In genomic region chr9:82586918-82587356, GRCh38 we compare ENCODE assay signal across 20 cellular contexts.
DNase-seq lines count a peak whose midpoint lies in the region; ATAC-seq, FAIRE-seq and TF ChIP-seq lines count a peak whose summit lies in the region.
"Had no signal": no experiment of that assay in that cellular context is flagged by ENCODE, and none has a peak within 500 bp of the region (broad histone marks: within the 10 kb centered on the region; RNA-seq: fewer than 3 reads in every experiment).

No MANE protein-coding gene starts in this region.

- H3K9me3 ChIP-seq in HepG2 (ENCODE audit: low read length) (no peaks in the 10 kb centered on the region), right lobe of liver (no peaks in the 10 kb centered on the region)
- H3K9me3 ChIP-seq: A549; BLaER1 treated with 17β-estradiol and CSF1 and Interleukin-3, amounts not matched to agents 10 nM and 100 nM; Caco-2 had no signal

- CTCF ChIA-PET in HepG2 (lab: Yijun Ruan, JAX; ENCODE audit: low intra/inter-chr PET ratio, low total read pairs), result no interaction called here

- H3K36me3 ChIP-seq in HepG2 (replicated peaks in 1 of 2; ENCODE audit: control insufficient read depth in 1 of 2, insufficient read depth in 2 of 2, low read length in 2 of 2) (no peaks in the 10 kb centered on the region), right lobe of liver (no peaks in the 10 kb centered on the region)
- H3K36me3 ChIP-seq: BLaER1 treated with 17β-estradiol and CSF1 and Interleukin-3, amounts not matched to agents 10 nM and 100 nM had no signal

- ATAC-seq in HepG2 (peak; percentile 72), right lobe of liver (no peak), left colon (peak; percentile 70)
- ATAC-seq: A549; CD8-positive, alpha-beta T cell had no signal

- peak; percentile 60 for FAIRE-seq in HepG2 (lab: Jason Lieb, UNC)
- FAIRE-seq: A549, D721Med, G401.6, GM12891, GM19239 had no signal

- no TSS peak for BruUV-seq in HepG2 (replicated peaks; lab: Mats Ljungman, UMichigan)

- H3K4me1 ChIP-seq in HepG2 (ENCODE audit: insufficient read depth, low read length) (peaks cover 88% of the 10 kb centered on the region), right lobe of liver (peaks cover 0 to 29% (median 11%) of the 10 kb centered on the region in 4 donors)
- H3K4me1 ChIP-seq: A549; BLaER1 treated with 17β-estradiol and CSF1 and Interleukin-3, amounts not matched to agents 10 nM and 100 nM; Caco-2 had no signal

- TF ChIP-seq RAD21 in HepG2 (CRISPR knock-in tag; IDR thresholded peaks at IDR 0.05), result no peak

- POLR2A ChIA-PET in HepG2 (lab: Yijun Ruan, JAX), result interaction anchor here (1.4 to 4.1 kb wide), 4 partner anchors 11 to 898 kb away, joined by 3 to 25 read pairs (median 16); partner anchors contain the start of gene TLE1

- DNase-seq in HepG2 (ENCODE audit: low spot score) (peak; percentile 91), right lobe of liver (no peak), left colon (no peak), NCI-H524 treated with DMSO at 0.1 percent for 48 hours (lab: John Stamatoyannopoulos, UW) (no peak), NCI-H774 (lab: John Stamatoyannopoulos, UW) (no peak)
- DNase-seq: AML-193; Caco-2; Calu3; CD4-positive, alpha-beta T cell; CD8-positive, alpha-beta T cell; DMS79 treated with DMSO at 0.1 percent for 48 hours; GF-D8 had no signal

- no peak overlapping the region for H2AFZ ChIP-seq in HepG2 (ENCODE audit: low read length)

- TF ChIP-seq EP300 in HepG2 (IDR thresholded peaks at IDR 0.05; ENCODE audit: low read depth in 2 of 2, low read length in 2 of 2), result peak; percentile 46 to 91; a peak in 3 of 4 replicates
- TF ChIP-seq EP300 in HepG2 (CRISPR knock-in tag; IDR thresholded peaks at IDR 0.05; ENCODE audit: borderline replicate concordance), result peak; percentile 67; the same call in 1 of the 2 replicates

- H3K9ac ChIP-seq in HepG2 (ENCODE audit: insufficient read depth, low read depth, low read length), result peak overlapping the region; percentile 31
- H3K9ac ChIP-seq: BLaER1 treated with 17β-estradiol and CSF1 and Interleukin-3, amounts not matched to agents 10 nM and 100 nM had no signal

- no peaks in the 10 kb centered on the region for H3K79me2 ChIP-seq in HepG2 (ENCODE audit: insufficient read depth, low read length)

- H3K27me3 ChIP-seq in HepG2 (ENCODE audit: control insufficient read depth in 1 of 2, insufficient read depth in 2 of 2, low read length in 2 of 2) (no peaks in the 10 kb centered on the region), right lobe of liver (no peaks in the 10 kb centered on the region)
- H3K27me3 ChIP-seq: BLaER1 treated with 17β-estradiol and CSF1 and Interleukin-3, amounts not matched to agents 10 nM and 100 nM had no signal

- H3K4me3 ChIP-seq in HepG2 (replicated peaks in 1 of 3; ENCODE audit: insufficient read depth in 1 of 3, low read depth in 2 of 3, low read length in 3 of 3) (no peak overlapping the region), right lobe of liver (no peak overlapping the region)
- H3K4me3 ChIP-seq: A549; BLaER1 treated with 17β-estradiol and CSF1 and Interleukin-3, amounts not matched to agents 10 nM and 100 nM had no signal

- in situ Hi-C loops in HepG2 (cut with HindIII; ENCODE audit: extremely low pct_ligation_motif_present, low pct_unique_long_range_greater_than_20kb), result loop anchor here (5.0 kb wide), 1 partner anchor 35 kb away; no protein-coding TSS in a partner anchor

- H3K4me2 ChIP-seq in HepG2 (ENCODE audit: low read depth, low read length), result peak overlapping the region; percentile 18
- H3K4me2 ChIP-seq: A549; BLaER1 treated with 17β-estradiol and CSF1 and Interleukin-3, amounts not matched to agents 10 nM and 100 nM had no signal

- no peak for TF ChIP-seq POLR2A in HepG2 (IDR thresholded peaks at IDR 0.05; ENCODE audit: insufficient read depth in 1 of 2, low read depth in 2 of 2, low read length in 2 of 2)
- no peak for TF ChIP-seq POLR2A in right lobe of liver (IDR thresholded peaks at IDR 0.05)

- no peaks in the 10 kb centered on the region for H4K20me1 ChIP-seq in HepG2 (ENCODE audit: insufficient read depth, low read length)
- H4K20me1 ChIP-seq: BLaER1 treated with 17β-estradiol and CSF1 and Interleukin-3, amounts not matched to agents 10 nM and 100 nM had no signal

- TF ChIP-seq CTCF in HepG2 (CRISPR knock-in tag; IDR thresholded peaks at IDR 0.05), result no peak
- no peak for TF ChIP-seq CTCF in right lobe of liver (IDR thresholded peaks at IDR 0.05)

- H3K27ac ChIP-seq in HepG2 (ENCODE audit: extremely low read length, insufficient read depth, low read length), result peak overlapping the region; percentile 77
- H3K27ac ChIP-seq in right lobe of liver, result no peak overlapping the region
- H3K27ac ChIP-seq: 22Rv1; A549; BLaER1 treated with 17β-estradiol and CSF1 and Interleukin-3, amounts not matched to agents 10 nM and 100 nM; C4-2B had no signal

- 27% methylated on average over 3 of the region's 3 CpGs for WGBS in HepG2 (ENCODE audit: low lambda C conversion rate)
- WGBS in right lobe of liver (ENCODE audit: insufficient coverage, low coverage, low lambda C conversion rate, missing lambda C conversion rate), result 81% methylated on average over 3 of the region's 3 CpGs

- intact Hi-C loops in HepG2 (cut with micrococcal nuclease; ENCODE audit: unreplicated experiment), result loop anchor here (1.0 kb wide), 2 partner anchors 10 to 18 kb away; no protein-coding TSS in a partner anchor
- intact Hi-C loops in right lobe of liver (cut with DNase I), result no loop called here
- intact Hi-C loops in left colon (cut with DNase I, micrococcal nuclease), result no loop called here

TF ChIP-seq in HepG2, 621 proteins besides CTCF, POLR2A, EP300 and RAD21 (continues in another document):
- peak; percentile 51 for TF ChIP-seq ZNF644 (CRISPR knock-in tag; IDR thresholded peaks at IDR 0.05; ENCODE audit: low read depth)
- no peak for TF ChIP-seq ZSCAN22 (CRISPR knock-in tag; IDR thresholded peaks at IDR 0.05)
- TF ChIP-seq SOX6 (IDR thresholded peaks at IDR 0.05), result no peak
- peak; percentile 85 for TF ChIP-seq SOX6 (CRISPR knock-in tag; IDR thresholded peaks at IDR 0.05)
- peak; percentile 30; the same call in 1 of the 2 replicates for TF ChIP-seq SALL1 (CRISPR knock-in tag; IDR thresholded peaks at IDR 0.05)
- TF ChIP-seq SMAD1 (CRISPR knock-in tag; IDR thresholded peaks at IDR 0.05; ENCODE audit: borderline replicate concordance, low read depth), result no peak
- TF ChIP-seq ARID5B (CRISPR knock-in tag; IDR thresholded peaks at IDR 0.05), result peak; percentile 91
- TF ChIP-seq GATA4 (IDR thresholded peaks at IDR 0.05; ENCODE audit: borderline replicate concordance, low read depth), result peak; percentile 66; the same call in 1 of the 2 replicates
- TF ChIP-seq GATAD2A (CRISPR knock-in tag; IDR thresholded peaks at IDR 0.05), result peak; percentile 80
- TF ChIP-seq ZNF746 (CRISPR knock-in tag; IDR thresholded peaks at IDR 0.05), result no peak
- TF ChIP-seq MIXL1 (CRISPR knock-in tag; IDR thresholded peaks at IDR 0.05), result peak; percentile 51; the same call in 1 of the 2 replicates
- peak; percentile 69 for TF ChIP-seq ASH2L (IDR thresholded peaks at IDR 0.05; ENCODE audit: insufficient read length, low read depth, low read length)
- TF ChIP-seq MAF1 (CRISPR knock-in tag; IDR thresholded peaks at IDR 0.05; ENCODE audit: borderline replicate concordance), result no peak
- TF ChIP-seq DPF2 (CRISPR knock-in tag; IDR thresholded peaks at IDR 0.05; ENCODE audit: borderline replicate concordance, low read depth), result peak; percentile 56; the same call in 1 of the 2 replicates
- TF ChIP-seq ATF2 (CRISPR knock-in tag; IDR thresholded peaks at IDR 0.05), result 0 out of 2 replicates have a peak, but pooled peaks have one; percentile 12

Comparison
In these comparisons a context has a peak if more than half of its experiments do, and no peak if none do; other contexts are left out.
1. ATAC-seq: peak in HepG2 (single experiment) and left colon (single experiment); none in right lobe of liver (0 of 4).